Comparison of ENCODE assay signal across 8 cellular contexts in genomic region chr6:15622045-15622750, GRCh38. TPM values are rescaled to one million over a fixed set of nuclear protein-coding genes. Genes with fewer than 3 reads are reported as not detected.
DNase-seq lines count a peak whose midpoint lies in the region; ATAC-seq and TF ChIP-seq lines count a peak whose summit lies in the region.

No MANE protein-coding gene starts in this region.

- TF ChIP-seq RAD21 in SK-N-SH (IDR thresholded peaks at IDR 0.05; ENCODE audit: low read length): no peak

- TF ChIP-seq CTCF in SK-N-SH (IDR thresholded peaks at IDR 0.05) (no peak), fibroblast of pulmonary artery (IDR thresholded peaks at IDR 0.05; ENCODE audit: low read length, missing control alignments) (no peak), Calu3 (IDR thresholded peaks at IDR 0.05; ENCODE audit: unreplicated experiment) (no peak)

- no peaks in the 10 kb centered on the region for H4K20me1 ChIP-seq in SK-N-SH (ENCODE audit: insufficient read depth)

- H3K79me2 ChIP-seq in SK-N-SH (ENCODE audit: insufficient read depth): no peaks in the 10 kb centered on the region

- CTCF ChIA-PET in SK-N-SH (lab: Yijun Ruan, JAX): interaction anchor here (0.9 to 6.0 kb wide), 23 partner anchors 12 to 1713 kb away, joined by 3 to 31 read pairs (median 4); no protein-coding TSS in a partner anchor
- CTCF ChIA-PET in Calu3 (lab: Charles Lee): interaction anchor here (0.6 kb wide), 1 partner anchor 37 kb away, joined by 5 read pairs; no protein-coding TSS in a partner anchor

- H3K9me2 ChIP-seq in SK-N-SH: no peaks in the 10 kb centered on the region

- POLR2A ChIA-PET in SK-N-SH (lab: Yijun Ruan, JAX): no interaction called here

- no peak overlapping the region for H3K4me3 Mint-ChIP-seq in Calu3 (ENCODE audit: low read depth, unreplicated experiment)

- no peak overlapping the region for H3K27ac Mint-ChIP-seq in Calu3 (ENCODE audit: unreplicated experiment)

- H3K4me2 ChIP-seq in SK-N-SH: 0 out of 2 replicates have a peak overlapping the region, but pooled peaks have one; percentile 26

- H3K36me3 ChIP-seq in SK-N-SH (replicated peaks in 1 of 2; ENCODE audit: control insufficient read depth in 1 of 2, insufficient read depth in 2 of 2, low read length in 1 of 2) (no peaks in the 10 kb centered on the region), skeletal muscle tissue (ENCODE audit: control insufficient read depth in 3 of 3, insufficient read depth in 3 of 3, low read length in 3 of 3) (peaks cover 0 to 4% (median 2%) of the 10 kb centered on the region in 3 donors)

- H3K9ac ChIP-seq in SK-N-SH: no peak overlapping the region
- H3K9ac ChIP-seq in skeletal muscle tissue (ENCODE audit: low read depth in 1 of 3, low read length in 3 of 3): peak overlapping the region in 1 of 3 donors; percentile 54

- peak overlapping the region in 1 of 2 experiments; percentile 9; a peak in 2 of 4 replicates for H3K27ac ChIP-seq in SK-N-SH (ENCODE audit: low read depth in 2 of 2, low read length in 1 of 2)
- peak overlapping the region; percentile 15 for H3K27ac ChIP-seq in skeletal muscle tissue (ENCODE audit: low read depth, low read length)

- H3K4me3 ChIP-seq in SK-N-SH (ENCODE audit: low read depth in 2 of 2, low read length in 1 of 2) (no peak overlapping the region), fibroblast of pulmonary artery (replicated peaks; ENCODE audit: low read depth, low read length) (no peak overlapping the region), skeletal muscle tissue (ENCODE audit: low read length in 3 of 3) (no peak overlapping the region)

- no peaks in the 10 kb centered on the region for H3K9me3 Mint-ChIP-seq in Calu3 (ENCODE audit: low read depth, unreplicated experiment)

- no peaks in the 10 kb centered on the region for H3K36me3 Mint-ChIP-seq in Calu3 (ENCODE audit: insufficient read depth, unreplicated experiment)

- no peaks in the 10 kb centered on the region for H3K27me3 ChIP-seq in SK-N-SH (ENCODE audit: insufficient read depth)
- no peaks in the 10 kb centered on the region for H3K27me3 ChIP-seq in skeletal muscle tissue (ENCODE audit: control insufficient read depth in 3 of 3, insufficient read depth in 3 of 3, low read length in 3 of 3)

- no peak for TF ChIP-seq EP300 in SK-N-SH (IDR thresholded peaks at IDR 0.05; ENCODE audit: borderline replicate concordance in 1 of 2, low read depth in 1 of 2, low read length in 1 of 2)

- DNase-seq in SK-N-SH: no peak
- peak; percentile 51 for DNase-seq in OCI-M1 (lab: John Stamatoyannopoulos, UW)
- peak; percentile 45 for DNase-seq in fibroblast of pulmonary artery (ENCODE audit: low read depth)
- DNase-seq in ecto neural progenitor cell (ENCODE audit: low spot score): no peak
- DNase-seq in Calu3: no peak

- no TSS peak for BruUV-seq in Calu3 (replicated peaks; lab: Mats Ljungman, UMichigan)

- 94% methylated on average over 4 of the region's 4 CpGs for WGBS in SK-N-SH (ENCODE audit: low lambda C conversion rate)

- H3F3A ChIP-seq in SK-N-SH (replicated peaks; ENCODE audit: insufficient read depth): no peaks in the 10 kb centered on the region

- H2AFZ ChIP-seq in SK-N-SH (ENCODE audit: low read depth): no peak overlapping the region

- H3K4me1 Mint-ChIP-seq in Calu3 (ENCODE audit: low read depth, unreplicated experiment): no peaks in the 10 kb centered on the region

- intact Hi-C loops in Calu3 (cut with micrococcal nuclease; ENCODE audit: unreplicated experiment): loop anchor here (10.0 kb wide), 1 partner anchor 97 kb away; no protein-coding TSS in a partner anchor

- no peaks in the 10 kb centered on the region for H3K27me3 Mint-ChIP-seq in Calu3 (ENCODE audit: unreplicated experiment)

- H3K9me3 ChIP-seq in SK-N-SH (no peaks in the 10 kb centered on the region), skeletal muscle tissue (ENCODE audit: control insufficient read depth in 3 of 3, low read length in 3 of 3) (no peaks in the 10 kb centered on the region)

- H3K4me1 ChIP-seq in SK-N-SH (ENCODE audit: control insufficient read depth in 1 of 2, insufficient read depth in 2 of 2, low read depth in 1 of 2, low read length in 1 of 2) (peaks cover 20 to 21% of the 10 kb centered on the region in 2 experiments; a peak in 3 of 4 replicates), skeletal muscle tissue (ENCODE audit: control insufficient read depth in 3 of 3, insufficient read depth in 3 of 3, low read length in 3 of 3) (peaks cover 9 to 13% (median 10%) of the 10 kb centered on the region in 3 donors)

- no peak for ATAC-seq in SK-N-SH treated with all-trans-retinoic acid at 6 μM for 48 hours
- ATAC-seq in GM21515 (IDR thresholded peaks at IDR 0.05; ENCODE audit: unreplicated experiment): no peak

TF ChIP-seq in SK-N-SH, 30 proteins besides CTCF, POLR2A, EP300 and RAD21:
- TF ChIP-seq MXI1 (IDR thresholded peaks at IDR 0.05; ENCODE audit: low read depth, low read length) (no peak), POLR2AphosphoS5 (IDR thresholded peaks at IDR 0.05; ENCODE audit: low read depth, low read length) (no peak), FOXM1 (IDR thresholded peaks at IDR 0.05; ENCODE audit: low read depth) (no peak), ZBTB33 (IDR thresholded peaks at IDR 0.05; ENCODE audit: borderline replicate concordance, low read depth) (no peak), RCOR1 (IDR thresholded peaks at IDR 0.05; ENCODE audit: low read length) (no peak), NFIC (IDR thresholded peaks at IDR 0.05; ENCODE audit: borderline replicate concordance) (no peak), EZH2phosphoT487 (IDR thresholded peaks at IDR 0.05; ENCODE audit: borderline replicate concordance, low read depth) (no peak), YY1 (IDR thresholded peaks at IDR 0.05; ENCODE audit: low read depth) (no peak), FOXJ3 (CRISPR knock-in tag; IDR thresholded peaks at IDR 0.05) (no peak), USF1 (IDR thresholded peaks at IDR 0.05; ENCODE audit: borderline replicate concordance, low read depth) (no peak)

TF ChIP-seq in SK-N-SH treated with all-trans-retinoic acid at 6 μM for 48 hours, 23 proteins besides CTCF, POLR2A, EP300 and RAD21:
- TF ChIP-seq PPARA (CRISPR knock-in tag; IDR thresholded peaks at IDR 0.05; ENCODE audit: borderline replicate concordance): no peak
- TF ChIP-seq, protein P1, sequence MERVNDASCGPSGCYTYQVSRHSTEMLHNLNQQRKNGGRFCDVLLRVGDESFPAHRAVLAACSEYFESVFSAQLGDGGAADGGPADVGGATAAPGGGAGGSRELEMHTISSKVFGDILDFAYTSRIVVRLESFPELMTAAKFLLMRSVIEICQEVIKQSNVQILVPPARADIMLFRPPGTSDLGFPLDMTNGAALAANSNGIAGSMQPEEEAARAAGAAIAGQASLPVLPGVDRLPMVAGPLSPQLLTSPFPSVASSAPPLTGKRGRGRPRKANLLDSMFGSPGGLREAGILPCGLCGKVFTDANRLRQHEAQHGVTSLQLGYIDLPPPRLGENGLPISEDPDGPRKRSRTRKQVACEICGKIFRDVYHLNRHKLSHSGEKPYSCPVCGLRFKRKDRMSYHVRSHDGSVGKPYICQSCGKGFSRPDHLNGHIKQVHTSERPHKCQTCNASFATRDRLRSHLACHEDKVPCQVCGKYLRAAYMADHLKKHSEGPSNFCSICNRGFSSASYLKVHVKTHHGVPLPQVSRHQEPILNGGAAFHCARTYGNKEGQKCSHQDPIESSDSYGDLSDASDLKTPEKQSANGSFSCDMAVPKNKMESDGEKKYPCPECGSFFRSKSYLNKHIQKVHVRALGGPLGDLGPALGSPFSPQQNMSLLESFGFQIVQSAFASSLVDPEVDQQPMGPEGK (CRISPR knock-in tag; IDR thresholded peaks at IDR 0.05; ENCODE audit: borderline replicate concordance): no peak
- TF ChIP-seq, protein P2, sequence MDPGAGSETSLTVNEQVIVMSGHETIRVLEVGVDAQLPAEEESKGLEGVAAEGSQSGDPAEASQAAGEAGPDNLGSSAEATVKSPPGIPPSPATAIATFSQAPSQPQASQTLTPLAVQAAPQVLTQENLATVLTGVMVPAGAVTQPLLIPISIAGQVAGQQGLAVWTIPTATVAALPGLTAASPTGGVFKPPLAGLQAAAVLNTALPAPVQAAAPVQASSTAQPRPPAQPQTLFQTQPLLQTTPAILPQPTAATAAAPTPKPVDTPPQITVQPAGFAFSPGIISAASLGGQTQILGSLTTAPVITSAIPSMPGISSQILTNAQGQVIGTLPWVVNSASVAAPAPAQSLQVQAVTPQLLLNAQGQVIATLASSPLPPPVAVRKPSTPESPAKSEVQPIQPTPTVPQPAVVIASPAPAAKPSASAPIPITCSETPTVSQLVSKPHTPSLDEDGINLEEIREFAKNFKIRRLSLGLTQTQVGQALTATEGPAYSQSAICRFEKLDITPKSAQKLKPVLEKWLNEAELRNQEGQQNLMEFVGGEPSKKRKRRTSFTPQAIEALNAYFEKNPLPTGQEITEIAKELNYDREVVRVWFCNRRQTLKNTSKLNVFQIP (CRISPR knock-in tag; IDR thresholded peaks at IDR 0.05; ENCODE audit: borderline replicate concordance, low read depth): no peak
TF ChIP-seq in SK-N-SH treated with all-trans-retinoic acid at 6 μM for 48 hours: peak in this region for 0.

RNA-seq across cellular contexts. Expression of gene DTNBP1, which starts 40.6 kb away (rescaled TPM):
- polyA plus RNA-seq in SK-N-SH (2012; rRNA removed): 18.4 and 19.7 TPM in 2 replicates
- 15.4 and 18.8 TPM in 2 replicates for polyA plus RNA-seq in SK-N-SH (2012; cell fraction: cytosol; rRNA removed)
- polyA plus RNA-seq in SK-N-SH (2012; cell fraction: nucleus; rRNA removed): 15.6 and 16.7 TPM in 2 replicates
- total RNA-seq in skeletal muscle tissue: 15.1 TPM
- 10.0 and 12.8 TPM in 2 replicates for total RNA-seq in Calu3 (2022)

Comparison
In these comparisons a context has a peak if more than half of its experiments do, and no peak if none do; other contexts are left out.
1. DNase-seq: peak in OCI-M1 (single experiment) and fibroblast of pulmonary artery (single experiment); none in SK-N-SH (single experiment), ecto neural progenitor cell (single experiment) and Calu3 (single experiment).